ENCODE assay signal across 9 cellular contexts in genomic region chr15:44102675-44103254, GRCh38.
A peak's percentile ranks its signal among the peaks of the same experiment; 100 is the strongest.
DNase-seq lines count a peak whose midpoint lies in the region; ATAC-seq, FAIRE-seq and TF ChIP-seq lines count a peak whose summit lies in the region.
"Had no signal": no experiment of that assay in that cellular context is flagged by ENCODE, and none has a peak within 500 bp of the region (broad histone marks: within the 10 kb centered on the region; RNA-seq: fewer than 3 reads in every experiment).

No MANE protein-coding gene starts in this region.

- no peak overlapping the region for H3K9ac ChIP-seq in kidney (ENCODE audit: low read length in 2 of 2)

- ATAC-seq in left lobe of liver = peak; percentile 71
- ATAC-seq in CD8-positive, alpha-beta T cell = no peak

- H3K36me3 Mint-ChIP-seq in CD8-positive, alpha-beta T cell = no peaks in the 10 kb centered on the region

- CTCF ChIA-PET in CD8-positive, alpha-beta T cell (lab: Charles Lee) = no interaction called here

- no peaks in the 10 kb centered on the region for H3K4me1 Mint-ChIP-seq in CD8-positive, alpha-beta T cell (ENCODE audit: low read depth)

- H3K9me3 ChIP-seq in CD8-positive, alpha-beta T cell (ENCODE audit: low read length) = no peaks in the 10 kb centered on the region
- H3K9me3 ChIP-seq in kidney (ENCODE audit: control insufficient read depth in 1 of 2, low read length in 2 of 2) = no peaks in the 10 kb centered on the region

- no peak overlapping the region for H3K4me3 Mint-ChIP-seq in CD8-positive, alpha-beta T cell

- DNase-seq in ACHN (peak; percentile 93), M059J (ENCODE audit: low read depth) (peak; percentile 99), caudate nucleus (lab: John Stamatoyannopoulos, UW) (peak in 55 of 61 donors; percentile 0 to 86 (median 46)), left lobe of liver (ENCODE audit: low spot score) (no peak), NK-92 (lab: John Stamatoyannopoulos, UW; ENCODE audit: unreplicated experiment) (no peak), activated gamma-delta T cell treated with Interleukin-2 at 50 U/mL for 16 hours (no peak), kidney (no peak)
- DNase-seq in CD8-positive, alpha-beta T cell = no peak

- H3K4me3 ChIP-seq in CD8-positive, alpha-beta T cell (ENCODE audit: low read depth, low read length) = no peak overlapping the region
- H3K4me3 ChIP-seq in kidney (ENCODE audit: low read length in 2 of 2) = no peak overlapping the region

- H3K27ac ChIP-seq in caudate nucleus (ENCODE audit: low read depth, low read length) (peak overlapping the region; percentile 91), kidney (ENCODE audit: low read depth in 2 of 2, low read length in 2 of 2) (no peak overlapping the region)
- H3K27ac ChIP-seq in CD8-positive, alpha-beta T cell (ENCODE audit: low read depth, low read length) = no peak overlapping the region

- peaks cover 19% of the 10 kb centered on the region for H3K27me3 Mint-ChIP-seq in CD8-positive, alpha-beta T cell (ENCODE audit: low read depth)

- H3K4me1 ChIP-seq in CD8-positive, alpha-beta T cell (ENCODE audit: insufficient read depth, low read length) = no peaks in the 10 kb centered on the region
- no peaks in the 10 kb centered on the region for H3K4me1 ChIP-seq in kidney (ENCODE audit: control insufficient read depth in 1 of 2, insufficient read depth in 1 of 2, low read depth in 1 of 2, low read length in 2 of 2)

- in situ Hi-C loops in ACHN (cut with HindIII; ENCODE audit: low pct_ligation_motif_present, low pct_unique_long_range_greater_than_20kb, low sequenced_read_pairs) = no loop called here

- no peak overlapping the region for H3K27ac Mint-ChIP-seq in CD8-positive, alpha-beta T cell

- no peaks in the 10 kb centered on the region for H3K9me3 Mint-ChIP-seq in CD8-positive, alpha-beta T cell

- no peak for TF ChIP-seq CTCF in CD8-positive, alpha-beta T cell (IDR thresholded peaks at IDR 0.05)
- TF ChIP-seq CTCF in kidney (IDR thresholded peaks at IDR 0.05; ENCODE audit: borderline replicate concordance, extremely low read depth, insufficient read depth) = no peak

- intact Hi-C loops in CD8-positive, alpha-beta T cell (cut with DNase I, micrococcal nuclease) = loop anchor here in 1 of 2 experiments (10.0 kb wide), 1 partner anchor 402 kb away; no protein-coding TSS in a partner anchor
- intact Hi-C loops in kidney (cut with DNase I) = no loop called here

- no peaks in the 10 kb centered on the region for H3K36me3 ChIP-seq in CD8-positive, alpha-beta T cell (ENCODE audit: insufficient read depth, low read length)
- H3K36me3 ChIP-seq in kidney (ENCODE audit: control insufficient read depth in 1 of 2, insufficient read depth in 2 of 2, low read length in 2 of 2) = no peaks in the 10 kb centered on the region

- no peak for FAIRE-seq in kidney (lab: Jason Lieb, UNC)
- FAIRE-seq: TTC549 had no signal

- POLR2A ChIA-PET in CD8-positive, alpha-beta T cell (lab: Charles Lee) = no interaction called here

- H3K27me3 ChIP-seq in CD8-positive, alpha-beta T cell (ENCODE audit: insufficient read depth, low read length) = no peaks in the 10 kb centered on the region

Comparison
In these comparisons a context has a peak if more than half of its experiments do, and no peak if none do; other contexts are left out.
1. DNase-seq: peak in ACHN (single experiment), M059J (single experiment) and caudate nucleus (55 of 61); none in left lobe of liver (single experiment), NK-92 (single experiment), CD8-positive, alpha-beta T cell (0 of 7), activated gamma-delta T cell treated with Interleukin-2 at 50 U/mL for 16 hours (single experiment) and kidney (single experiment).